Comparison of ENCODE assay signal across 19 cellular contexts in the genomic region with DNA sequence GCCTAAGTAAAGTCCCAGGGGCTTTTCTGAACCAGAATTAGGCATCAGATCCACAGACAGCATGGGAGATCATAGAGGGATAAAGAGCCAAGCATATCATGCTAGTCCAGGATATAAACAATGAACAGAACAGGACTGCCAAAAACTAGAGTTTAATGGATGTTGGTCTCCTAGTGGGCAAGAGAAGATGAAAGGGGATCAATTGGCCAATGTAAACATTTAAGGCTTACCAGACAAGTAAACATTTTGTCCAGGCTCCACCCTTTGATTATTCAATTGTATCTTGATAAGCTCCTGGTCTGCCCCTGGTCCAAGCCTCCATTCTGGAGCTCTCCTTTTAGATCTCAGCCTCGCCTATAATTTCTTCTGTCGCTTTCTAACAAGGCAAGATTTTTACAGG. TPM values are rescaled to one million over a fixed set of nuclear protein-coding genes. Genes with fewer than 3 reads are reported as not detected.
DNase-seq lines count a peak whose midpoint lies in the region; ATAC-seq and TF ChIP-seq lines count a peak whose summit lies in the region.
"Had no signal": no experiment of that assay in that cellular context is flagged by ENCODE, and none has a peak within 500 bp of the region (broad histone marks: within the 10 kb centered on the region; RNA-seq: fewer than 3 reads in every experiment).

No MANE protein-coding gene starts in this region.

- peak overlapping the region; percentile 66 for H2AK5ac ChIP-seq in mesenchymal stem cell (ENCODE audit: low read length, severe bottlenecking)

- no peak for ATAC-seq in HG03378 (IDR thresholded peaks at IDR 0.05; ENCODE audit: unreplicated experiment)
- ATAC-seq: activated CD8-positive, alpha-beta T cell treated with anti-CD3 and anti-CD28 coated beads for 36 hours; effector memory CD8-positive, alpha-beta T cell had no signal

- no peak overlapping the region for H3K4me2 ChIP-seq in mesenchymal stem cell (ENCODE audit: low read length, poor library complexity, severe bottlenecking)

- H3K9me3 ChIP-seq in BE2C = no peaks in the 10 kb centered on the region
- H3K9me3 ChIP-seq in mesenchymal stem cell (ENCODE audit: control insufficient read depth, low read length) = no peaks in the 10 kb centered on the region
- H3K9me3 ChIP-seq: adrenal gland, colonic mucosa, tibial nerve had no signal

- no peaks in the 10 kb centered on the region for H3K79me1 ChIP-seq in mesenchymal stem cell (replicated peaks; ENCODE audit: low read length, poor library complexity, severe bottlenecking)

- H3K27me3 ChIP-seq in BE2C (no peaks in the 10 kb centered on the region), mesenchymal stem cell (ENCODE audit: control insufficient read depth in 1 of 2, insufficient read depth in 1 of 2, low read length in 2 of 2) (no peaks in the 10 kb centered on the region)
- H3K27me3 ChIP-seq: adrenal gland, brain microvascular endothelial cell, colonic mucosa, tibial nerve had no signal

- H3K14ac ChIP-seq in mesenchymal stem cell (ENCODE audit: low read length in 2 of 2) = no peak overlapping the region

- H2BK5ac ChIP-seq in mesenchymal stem cell (ENCODE audit: low read depth, low read length, poor library complexity, severe bottlenecking) = no peak overlapping the region

- no peak overlapping the region for H2BK15ac ChIP-seq in mesenchymal stem cell (ENCODE audit: low read depth, poor library complexity, severe bottlenecking)

- H4K91ac ChIP-seq in mesenchymal stem cell (ENCODE audit: low read length) = no peak overlapping the region

- H3K4me1 ChIP-seq in BE2C (peaks cover 8% of the 10 kb centered on the region), mesenchymal stem cell (ENCODE audit: control insufficient read depth, insufficient read depth, low read depth, low read length) (peaks cover 2% of the 10 kb centered on the region)
- H3K4me1 ChIP-seq: adrenal gland, colonic mucosa had no signal

- no peak overlapping the region for H3K9ac ChIP-seq in mesenchymal stem cell (ENCODE audit: low read length)

- no CpG with 5 or more reads among the region's 2 CpGs for WGBS in mesenchymal stem cell

- no peak overlapping the region for H2BK12ac ChIP-seq in mesenchymal stem cell (ENCODE audit: low read length in 2 of 2)

- H3K36me3 ChIP-seq in BE2C (no peaks in the 10 kb centered on the region), mesenchymal stem cell (ENCODE audit: control insufficient read depth in 1 of 2, insufficient read depth in 2 of 2, low read depth in 1 of 2, low read length in 2 of 2) (no peaks in the 10 kb centered on the region)
- H3K36me3 ChIP-seq: adrenal gland, brain microvascular endothelial cell, colonic mucosa, tibial nerve had no signal

- H2BK120ac ChIP-seq in mesenchymal stem cell (ENCODE audit: low read depth, low read length) = no peak overlapping the region

- no peak overlapping the region for H3K4me3 ChIP-seq in BE2C (ENCODE audit: low read depth, low read length)
- no peak overlapping the region for H3K4me3 ChIP-seq in mesenchymal stem cell (ENCODE audit: insufficient read depth in 1 of 2, low read depth in 1 of 2, low read length in 2 of 2)
- H3K4me3 ChIP-seq: adrenal gland, colonic mucosa, tibial nerve had no signal

- H3K23ac ChIP-seq in mesenchymal stem cell (ENCODE audit: low read length in 2 of 2) = no peak overlapping the region

- H3K18ac ChIP-seq in mesenchymal stem cell (ENCODE audit: low read depth in 1 of 2, low read length in 2 of 2) = no peak overlapping the region

- no peak for TF ChIP-seq CTCF in BE2C (IDR thresholded peaks at IDR 0.05; ENCODE audit: low read depth, low read length)

- no peak overlapping the region for H3K4ac ChIP-seq in mesenchymal stem cell (ENCODE audit: low read depth in 1 of 2, low read length in 2 of 2)

- H4K8ac ChIP-seq in mesenchymal stem cell (ENCODE audit: low read length) = no peak overlapping the region

- peak; percentile 19 for DNase-seq in BE2C
- peak; percentile 79 for DNase-seq in H4 (ENCODE audit: low spot score)
- peak; percentile 87 for DNase-seq in NCI-H748 (lab: John Stamatoyannopoulos, UW; ENCODE audit: unreplicated experiment)
- DNase-seq in mesenchymal stem cell = no peak
- no peak for DNase-seq in NCI-H446 treated with DMSO at 0.1 percent for 48 hours (lab: John Stamatoyannopoulos, UW)
- DNase-seq in NCI-H1436 (lab: John Stamatoyannopoulos, UW) = no peak
- no peak for DNase-seq in NCI-H2196 (lab: John Stamatoyannopoulos, UW; ENCODE audit: unreplicated experiment)
- DNase-seq: activated CD4-positive, CD25-positive, alpha-beta regulatory T cell treated with anti-CD3 and anti-CD28 coated beads, Interleukin-2, amount 50 U/mL, for 72 hours; adrenal gland; brain microvascular endothelial cell; C1 segment of cervical spinal cord; colonic mucosa; effector memory CD8-positive, alpha-beta T cell; H9; NCI-H187; stimulated activated CD4-positive, alpha-beta T cell treated with anti-CD3 and anti-CD28 coated beads, Interleukin-2, amount 100 ng/mL, for 48 hours had no signal

- no peak overlapping the region for H3K27ac ChIP-seq in mesenchymal stem cell (ENCODE audit: low read length, poor library complexity, severe bottlenecking)
- H3K27ac ChIP-seq: adrenal gland, tibial nerve had no signal

- H2AFZ ChIP-seq in mesenchymal stem cell (ENCODE audit: low read depth, low read length) = no peak overlapping the region

RNA-seq across cellular contexts. Expression of a gene that starts 18.9 kb away (rescaled TPM):
- 0.14 TPM for polyA plus RNA-seq in BE2C (2012; ENCODE audit: insufficient read depth, insufficient read length, low read depth)
- 0.46 and 0.53 TPM in 2 replicates for total RNA-seq in H4 (2014; rRNA removed; shearing (Covaris generic))
- polyA plus RNA-seq in mesenchymal stem cell (2013, experiment 1 of 2) = under 0.01 TPM
- not detected for polyA plus RNA-seq in mesenchymal stem cell (2013, experiment 2 of 2)

Comparison
In these comparisons a context has a peak if more than half of its experiments do, and no peak if none do; other contexts are left out.
1. DNase-seq: peak in BE2C (single experiment), H4 (single experiment) and NCI-H748 (single experiment); none in mesenchymal stem cell (single experiment), NCI-H446 treated with DMSO at 0.1 percent for 48 hours (single experiment), NCI-H1436 (single experiment) and NCI-H2196 (single experiment).